Comparison of ENCODE assay signal across 1 cellular context in the genomic region with DNA sequence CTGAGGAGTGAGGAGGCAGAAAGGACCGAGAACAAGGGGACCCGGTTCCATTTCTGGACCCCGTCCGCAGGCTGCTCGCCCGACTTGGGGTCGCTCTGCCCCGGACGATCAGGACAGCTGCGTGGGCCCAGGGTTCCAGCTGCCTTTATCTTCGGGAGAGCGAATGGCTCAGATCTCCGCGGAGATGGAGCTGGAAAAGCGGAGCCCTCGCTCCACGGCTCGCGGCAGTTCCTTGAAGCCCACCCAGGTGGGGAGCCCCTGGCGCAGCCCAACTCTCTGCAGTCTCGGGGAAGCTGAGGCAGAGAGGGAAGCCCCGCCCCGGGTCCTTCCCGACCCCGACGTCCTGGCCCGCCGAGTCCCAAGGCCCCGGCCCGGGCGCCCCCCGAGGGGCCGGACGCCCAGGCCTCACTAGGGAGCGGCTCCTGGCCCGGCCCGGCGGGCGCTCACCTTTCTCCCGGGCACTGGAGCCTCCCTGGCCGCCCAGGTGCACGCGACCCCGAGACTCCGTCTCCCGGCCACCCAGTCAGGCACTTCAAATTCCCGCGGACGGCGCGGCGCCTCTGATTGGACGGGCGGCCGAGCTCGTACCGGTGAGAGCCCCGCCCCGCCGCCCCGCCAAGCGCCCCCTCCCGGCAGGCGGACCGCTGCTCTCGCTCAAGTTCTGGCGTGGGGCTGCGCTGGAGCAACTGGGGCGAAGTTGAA.
TF ChIP-seq lines count a peak whose summit lies in the region.

No MANE protein-coding gene starts in this region.

TF ChIP-seq in HepG2, 621 proteins besides CTCF, POLR2A, EP300 and RAD21 (continued from another document):
- TF ChIP-seq ZNF30 (CRISPR knock-in tag; IDR thresholded peaks at IDR 0.05) (no peak), NFKBIZ (CRISPR knock-in tag; IDR thresholded peaks at IDR 0.05) (no peak), MBNL3 (CRISPR knock-in tag; conservative IDR thresholded peaks at IDR 0.05) (no peak), SMC3 (IDR thresholded peaks at IDR 0.05; ENCODE audit: low read length) (no peak), ZSCAN30 (CRISPR knock-in tag; IDR thresholded peaks at IDR 0.05) (no peak), ZNF496 (CRISPR knock-in tag; IDR thresholded peaks at IDR 0.05; ENCODE audit: insufficient replicate concordance) (no peak), FOSL2 (CRISPR knock-in tag; IDR thresholded peaks at IDR 0.05) (no peak), ZFP36L1 (CRISPR knock-in tag; IDR thresholded peaks at IDR 0.05) (no peak)
- TF ChIP-seq, protein P1, sequence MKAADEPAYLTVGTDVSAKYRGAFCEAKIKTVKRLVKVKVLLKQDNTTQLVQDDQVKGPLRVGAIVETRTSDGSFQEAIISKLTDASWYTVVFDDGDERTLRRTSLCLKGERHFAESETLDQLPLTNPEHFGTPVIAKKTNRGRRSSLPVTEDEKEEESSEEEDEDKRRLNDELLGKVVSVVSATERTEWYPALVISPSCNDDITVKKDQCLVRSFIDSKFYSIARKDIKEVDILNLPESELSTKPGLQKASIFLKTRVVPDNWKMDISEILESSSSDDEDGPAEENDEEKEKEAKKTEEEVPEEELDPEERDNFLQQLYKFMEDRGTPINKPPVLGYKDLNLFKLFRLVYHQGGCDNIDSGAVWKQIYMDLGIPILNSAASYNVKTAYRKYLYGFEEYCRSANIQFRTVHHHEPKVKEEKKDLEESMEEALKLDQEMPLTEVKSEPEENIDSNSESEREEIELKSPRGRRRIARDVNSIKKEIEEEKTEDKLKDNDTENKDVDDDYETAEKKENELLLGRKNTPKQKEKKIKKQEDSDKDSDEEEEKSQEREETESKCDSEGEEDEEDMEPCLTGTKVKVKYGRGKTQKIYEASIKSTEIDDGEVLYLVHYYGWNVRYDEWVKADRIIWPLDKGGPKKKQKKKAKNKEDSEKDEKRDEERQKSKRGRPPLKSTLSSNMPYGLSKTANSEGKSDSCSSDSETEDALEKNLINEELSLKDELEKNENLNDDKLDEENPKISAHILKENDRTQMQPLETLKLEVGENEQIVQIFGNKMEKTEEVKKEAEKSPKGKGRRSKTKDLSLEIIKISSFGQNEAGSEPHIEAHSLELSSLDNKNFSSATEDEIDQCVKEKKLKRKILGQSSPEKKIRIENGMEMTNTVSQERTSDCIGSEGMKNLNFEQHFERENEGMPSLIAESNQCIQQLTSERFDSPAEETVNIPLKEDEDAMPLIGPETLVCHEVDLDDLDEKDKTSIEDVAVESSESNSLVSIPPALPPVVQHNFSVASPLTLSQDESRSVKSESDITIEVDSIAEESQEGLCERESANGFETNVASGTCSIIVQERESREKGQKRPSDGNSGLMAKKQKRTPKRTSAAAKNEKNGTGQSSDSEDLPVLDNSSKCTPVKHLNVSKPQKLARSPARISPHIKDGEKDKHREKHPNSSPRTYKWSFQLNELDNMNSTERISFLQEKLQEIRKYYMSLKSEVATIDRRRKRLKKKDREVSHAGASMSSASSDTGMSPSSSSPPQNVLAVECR (CRISPR knock-in tag; IDR thresholded peaks at IDR 0.05; ENCODE audit: borderline replicate concordance): no peak
